8 cellular contexts compared by ENCODE assay signal in the genomic region with DNA sequence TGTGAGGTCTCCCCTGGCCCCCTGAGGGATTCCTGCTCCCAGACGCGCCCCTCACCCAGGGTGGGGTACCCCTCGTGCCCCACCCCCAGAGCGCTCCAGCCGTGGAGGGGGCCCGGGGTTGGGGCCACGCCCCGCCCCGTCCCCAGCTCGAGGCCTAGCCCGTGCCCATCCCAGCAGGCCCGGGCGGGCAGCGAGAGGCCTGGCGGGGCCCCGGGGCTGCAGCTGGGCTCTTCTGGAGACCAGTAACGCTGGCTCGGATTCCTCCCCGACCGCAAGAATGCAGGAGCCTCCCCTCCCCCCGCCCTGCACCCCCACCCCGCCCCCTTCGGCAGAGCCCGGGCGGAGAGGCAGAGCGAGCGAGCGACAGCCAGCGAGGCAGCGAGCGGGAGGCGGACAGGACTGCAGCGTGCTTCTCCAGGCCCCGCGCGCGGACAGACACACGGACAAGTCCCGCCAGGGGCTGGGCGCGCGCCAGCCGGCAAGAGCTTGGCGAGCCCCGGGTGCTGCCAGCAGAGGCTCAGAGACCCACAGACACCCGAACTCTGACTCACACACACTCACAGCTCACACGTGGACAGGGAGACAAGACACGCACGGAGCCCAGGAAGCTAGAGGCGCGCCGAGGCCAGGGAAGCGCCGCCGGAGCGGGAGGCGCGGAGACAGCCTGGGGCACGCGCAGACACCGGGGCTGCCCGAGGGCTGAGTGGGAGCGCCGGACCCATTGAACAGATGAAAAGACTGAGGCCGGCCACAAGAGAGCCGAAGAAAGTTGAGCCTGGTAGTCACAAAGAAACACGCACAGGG. TPM values are rescaled to one million over a fixed set of nuclear protein-coding genes. Genes with fewer than 3 reads are reported as not detected.
DNase-seq lines count a peak whose midpoint lies in the region; ATAC-seq, FAIRE-seq and TF ChIP-seq lines count a peak whose summit lies in the region.

No MANE protein-coding gene starts in this region.

- H3K4me3 ChIP-seq in SK-N-SH (ENCODE audit: low read depth in 2 of 2, low read length in 1 of 2): peak overlapping the region; percentile 8 to 29; a peak in 2 of 4 replicates
- peak overlapping the region; percentile 31 for H3K4me3 ChIP-seq in K562
- H3K4me3 ChIP-seq in iPS-11a (ENCODE audit: low read depth, low read length): peak overlapping the region; percentile 63
- H3K4me3 ChIP-seq in sigmoid colon: peak overlapping the region; percentile 29 to 52 (median 45)

- DNase-seq in SK-N-SH (no peak), K562 (ENCODE audit: extremely low read depth in 1 of 4, low spot score in 3 of 4) (peak; percentile 80 to 82 (median 81)), sigmoid colon (peak; percentile 94)
- no peak for DNase-seq in NK-92 treated with Interleukin-12 subunit alpha and Interleukin-12 subunit beta, amount 100 ng/mL, for 24 hours (lab: John Stamatoyannopoulos, UW)

- H3K4me2 ChIP-seq in SK-N-SH (peak overlapping the region; percentile 89), K562 (ENCODE audit: insufficient read depth, low read length) (peak overlapping the region; percentile 72)

- no TSS peak for BruUV-seq in K562 (replicated peaks; lab: Mats Ljungman, UMichigan)

- POLR2A ChIA-PET in SK-N-SH (lab: Yijun Ruan, JAX): interaction anchor here (3.1 kb wide), 1 partner anchor 14 kb away, joined by 37 read pairs; a partner anchor contains a TSS
- POLR2A ChIA-PET in K562 (lab: Yijun Ruan, JAX): interaction anchor here (0.6 to 4.5 kb wide), 7 partner anchors 13 to 413 kb away, joined by 3 to 16 read pairs (median 4); a partner anchor contains a TSS

- FAIRE-seq in K562 (lab: Jason Lieb, UNC): no peak

- intact Hi-C loops in K562 (cut with micrococcal nuclease) (loop anchor here (5.0 kb wide), 2 partner anchors 192 to 407 kb away; a partner anchor contains a TSS), sigmoid colon (cut with DNase I) (no loop called here)

- H3K79me2 ChIP-seq in SK-N-SH (ENCODE audit: insufficient read depth) (peaks cover 92% of the 10 kb centered on the region), K562 (ENCODE audit: control insufficient read depth, insufficient read depth, low read length) (peaks cover 32% of the 10 kb centered on the region)

- TF ChIP-seq POLR2A in K562 (conservative IDR thresholded peaks at IDR 0.05): peak; percentile 53; the same call in 1 of the 2 replicates
- peak in 1 of 2 donors; percentile 12 for TF ChIP-seq POLR2A in sigmoid colon (IDR thresholded peaks at IDR 0.05)

- TF ChIP-seq CTCF in SK-N-SH (IDR thresholded peaks at IDR 0.05): no peak
- TF ChIP-seq CTCF in K562 (IDR thresholded peaks at IDR 0.05 in 2 of 3, conservative IDR thresholded peaks at IDR 0.05 in 1 of 3; ENCODE audit: insufficient read depth in 2 of 3, low read depth in 1 of 3, low read length in 3 of 3): no peak
- TF ChIP-seq CTCF in sigmoid colon (IDR thresholded peaks at IDR 0.05): no peak

- peaks cover 14% of the 10 kb centered on the region; the same call in 1 of the 2 replicates for H4K20me1 ChIP-seq in SK-N-SH (ENCODE audit: insufficient read depth)
- no peaks in the 10 kb centered on the region for H4K20me1 ChIP-seq in K562 (replicated peaks; ENCODE audit: control insufficient read depth, insufficient read depth, low read length)

- TF ChIP-seq RAD21 in SK-N-SH (IDR thresholded peaks at IDR 0.05; ENCODE audit: low read length) (no peak), K562 (CRISPR knock-in tag; conservative IDR thresholded peaks at IDR 0.05 in 1 of 2, IDR thresholded peaks at IDR 0.05 in 1 of 2) (peak in 1 of 2 experiments; percentile 8; a peak in 1 of 4 replicates)

- no peaks in the 10 kb centered on the region for H3K27me3 ChIP-seq in SK-N-SH (ENCODE audit: insufficient read depth)
- no peaks in the 10 kb centered on the region; a peak in 1 of 5 replicates for H3K27me3 ChIP-seq in K562 (ENCODE audit: control insufficient read depth in 2 of 2, insufficient read depth in 2 of 2, low read length in 2 of 2)
- no peaks in the 10 kb centered on the region for H3K27me3 ChIP-seq in sigmoid colon

- in situ Hi-C loops in K562 (cut with MboI): no loop called here

- TF ChIP-seq EP300 in SK-N-SH (IDR thresholded peaks at IDR 0.05; ENCODE audit: borderline replicate concordance in 1 of 2, low read depth in 1 of 2, low read length in 1 of 2) (no peak; a peak in 1 of 4 replicates), K562 (IDR thresholded peaks at IDR 0.05; ENCODE audit: low read length) (no peak), sigmoid colon (IDR thresholded peaks at IDR 0.05) (peak in 1 of 4 donors; percentile 23)

- WGBS in SK-N-SH (ENCODE audit: low lambda C conversion rate): 42% methylated on average over 24 of the region's 67 CpGs
- WGBS in K562 (ENCODE audit: insufficient coverage, low coverage, missing lambda C conversion rate): 11% methylated on average over 28 of the region's 67 CpGs
- WGBS in sigmoid colon, 2 donors: 4 to 15% methylated on average over 67 of the region's 67 CpGs

- H3K9ac ChIP-seq in ES-I3 (ENCODE audit: low read depth, low read length) (peak overlapping the region; percentile 64), SK-N-SH (peak overlapping the region; percentile 80), K562 (ENCODE audit: insufficient read depth in 1 of 2, low read depth in 2 of 2, low read length in 2 of 2) (peak overlapping the region; percentile 87 to 90)

- ATAC-seq in K562 (peak; percentile 48), HG03378 (IDR thresholded peaks at IDR 0.05; ENCODE audit: unreplicated experiment) (no peak), HG03521 (IDR thresholded peaks at IDR 0.05; ENCODE audit: unreplicated experiment) (no peak)

- H3K36me3 ChIP-seq in ES-I3 (ENCODE audit: insufficient read depth, low read length) (peaks cover 13% of the 10 kb centered on the region), SK-N-SH (replicated peaks in 1 of 2; ENCODE audit: control insufficient read depth in 1 of 2, insufficient read depth in 2 of 2, low read length in 1 of 2) (peaks cover 9 to 23% of the 10 kb centered on the region in 2 experiments), K562 (ENCODE audit: control insufficient read depth, insufficient read depth, low read length) (peaks cover 22% of the 10 kb centered on the region; the same call in 2 of the 3 replicates), sigmoid colon (peaks cover 0 to 22% (median 7%) of the 10 kb centered on the region in 4 donors)

- CTCF ChIA-PET in SK-N-SH (lab: Yijun Ruan, JAX): interaction anchor here (0.6 to 9.7 kb wide), 4 partner anchors 46 to 241 kb away, joined by 3 to 112 read pairs (median 4); a partner anchor contains a TSS
- CTCF ChIA-PET in K562 (lab: Yijun Ruan, JAX; ENCODE audit: low intra/inter-chr PET ratio): interaction anchor here (0.7 kb wide), 1 partner anchor 16 kb away, joined by 3 read pairs; no protein-coding TSS in a partner anchor

- H3K9me3 ChIP-seq in ES-I3 (ENCODE audit: control insufficient read depth, insufficient read depth, low read length) (no peaks in the 10 kb centered on the region), SK-N-SH (no peaks in the 10 kb centered on the region), K562 (replicated peaks; ENCODE audit: control insufficient read depth, insufficient read depth, low read depth, low read length) (no peaks in the 10 kb centered on the region; the same call in 1 of the 2 replicates), sigmoid colon (no peaks in the 10 kb centered on the region)

- H3F3A ChIP-seq in SK-N-SH (replicated peaks; ENCODE audit: insufficient read depth): peaks cover 57% of the 10 kb centered on the region

- H2AFZ ChIP-seq in SK-N-SH (ENCODE audit: low read depth) (no peak overlapping the region), K562 (ENCODE audit: low read depth, low read length) (peak overlapping the region; percentile 74)

- H3K27ac ChIP-seq in SK-N-SH (ENCODE audit: low read depth in 2 of 2, low read length in 1 of 2) (peak overlapping the region; percentile 98 to 100), K562 (ENCODE audit: extremely low read depth, low read depth, low read length) (peak overlapping the region; percentile 87), sigmoid colon (peak overlapping the region; percentile 95 to 100 (median 100))

- H3K9me1 ChIP-seq in K562 (ENCODE audit: control insufficient read depth, insufficient read depth, low read length): peaks cover 5% of the 10 kb centered on the region

- H3K4me1 ChIP-seq in ES-I3 (ENCODE audit: insufficient read depth, low read length) (peaks cover 33% of the 10 kb centered on the region), SK-N-SH (ENCODE audit: control insufficient read depth in 1 of 2, insufficient read depth in 2 of 2, low read depth in 1 of 2, low read length in 1 of 2) (peaks cover 74 to 79% of the 10 kb centered on the region in 2 experiments), K562 (replicated peaks in 1 of 2; ENCODE audit: control insufficient read depth in 2 of 2, insufficient read depth in 2 of 2, low read length in 2 of 2) (peaks cover 35 to 72% of the 10 kb centered on the region in 2 experiments), sigmoid colon (peaks cover 0 to 89% (median 85%) of the 10 kb centered on the region in 4 donors)

- no peaks in the 10 kb centered on the region for H3K9me2 ChIP-seq in SK-N-SH

RNA-seq across cellular contexts. Expression of a gene that starts 15.2 kb away (rescaled TPM):
- polyA plus RNA-seq in SK-N-SH (2012; rRNA removed) (4.5 and 12.1 TPM in 2 replicates), K562 (2011; rRNA removed) (0.61 and 1.3 TPM in 2 replicates), K562 (2014; fragmentation: Illumina TruSeq; extraction: Trizol) (7.6 and 10.1 TPM in 2 replicates), K562 (2014; fragmentation: Nextera tagmentation; extraction: Ambion mirVana) (under 1 TPM; 0.01 to 0.03 TPM), K562 (2014; rRNA removed) (4.8 and 5.3 TPM in 2 replicates), sigmoid colon (10 to 100 TPM in 1 of 3 donors, 1 to 10 TPM in 2; 4.8 to 33.2 (median 7.4) TPM)
- 4.6 and 8.6 TPM in 2 replicates for polyA plus RNA-seq in SK-N-SH (2012; cell fraction: cytosol; rRNA removed)
- 21.7 and 24.0 TPM in 2 replicates for polyA plus RNA-seq in SK-N-SH (2012; cell fraction: nucleus; rRNA removed)
- 10.2 and 17.0 TPM in 2 replicates for total RNA-seq in K562 (2011; cell fraction: chromatin; rRNA removed; ENCODE audit: low replicate concordance)
- total RNA-seq in K562 (2011; cell fraction: nucleolus; rRNA removed): 8.0 and 8.2 TPM in 2 replicates
- total RNA-seq in K562 (2011; cell fraction: nucleoplasm; rRNA removed): 8.4 and 9.2 TPM in 2 replicates
- total RNA-seq in K562 (2014; rRNA removed) (2.6 and 3.3 TPM in 2 replicates), K562 (2014; rRNA removed; fragmentation: Illumina TruSeq; extraction: Trizol) (0.38 and 0.76 TPM in 2 replicates), K562 (2015; rRNA removed; fragmentation: Illumina TruSeq; extraction: Trizol) (2.2 and 2.5 TPM in 2 replicates), K562 (2021) (14.6 and 17.9 TPM in 2 replicates), sigmoid colon (10 to 100 TPM in 3 of 4 donors, 1 to 10 TPM in 1; 7.9 to 46.5 (median 10.8) TPM)
- polyA plus RNA-seq in K562 (2011; cell fraction: cytosol; rRNA removed): 0.52 and 2.5 TPM in 2 replicates
- 6.3 and 14.0 TPM in 2 replicates for polyA plus RNA-seq in K562 (2011; cell fraction: nucleus; rRNA removed)
- polyA plus RNA-seq in K562 (2012): 9.7 and 9.9 TPM in 2 replicates
- 0.33 and 0.60 TPM in 2 replicates for polyA minus RNA-seq in K562 (2011; rRNA and poly(A)+ RNA removed)
- 4.6 and 5.6 TPM in 2 replicates for polyA minus RNA-seq in K562 (2011; cell fraction: cytosol; rRNA and poly(A)+ RNA removed)
- 3.8 and 4.8 TPM in 2 replicates for polyA minus RNA-seq in K562 (2011; cell fraction: nucleus; rRNA and poly(A)+ RNA removed)

RNA-seq across cellular contexts. Expression of a gene that starts 26.8 kb away (rescaled TPM):
- 0.02 TPM in 1 of 2 replicates, not detected in the other for polyA plus RNA-seq in SK-N-SH (2012; rRNA removed)
- not detected in 2 replicates for polyA plus RNA-seq in SK-N-SH (2012; cell fraction: cytosol; rRNA removed)
- polyA plus RNA-seq in SK-N-SH (2012; cell fraction: nucleus; rRNA removed): not detected in 2 replicates
- not detected in 2 replicates for total RNA-seq in K562 (2011; cell fraction: chromatin; rRNA removed; ENCODE audit: low replicate concordance)
- total RNA-seq in K562 (2011; cell fraction: nucleolus; rRNA removed): not detected in 2 replicates
- not detected in 2 replicates for total RNA-seq in K562 (2011; cell fraction: nucleoplasm; rRNA removed)
- total RNA-seq in K562 (2014; rRNA removed): not detected in 2 replicates
- total RNA-seq in K562 (2014; rRNA removed; fragmentation: Illumina TruSeq; extraction: Trizol): not detected in 2 replicates
- not detected in 2 replicates for total RNA-seq in K562 (2015; rRNA removed; fragmentation: Illumina TruSeq; extraction: Trizol)
- 0.04 TPM in 1 of 2 replicates, not detected in the other for total RNA-seq in K562 (2021)
- polyA plus RNA-seq in K562 (2011; rRNA removed): not detected in 2 replicates
- 0.03 TPM in 1 of 2 replicates, not detected in the other for polyA plus RNA-seq in K562 (2011; cell fraction: cytosol; rRNA removed)
- polyA plus RNA-seq in K562 (2011; cell fraction: nucleus; rRNA removed): not detected in 2 replicates
- polyA plus RNA-seq in K562 (2012): not detected in 2 replicates
- not detected in 2 replicates for polyA plus RNA-seq in K562 (2014; fragmentation: Illumina TruSeq; extraction: Trizol)
- under 1 TPM; 0.03 to 0.06 TPM for polyA plus RNA-seq in K562 (2014; fragmentation: Nextera tagmentation; extraction: Ambion mirVana)
- polyA plus RNA-seq in K562 (2014; rRNA removed): not detected in 2 replicates
- polyA minus RNA-seq in K562 (2011; rRNA and poly(A)+ RNA removed): not detected in 2 replicates
- polyA minus RNA-seq in K562 (2011; cell fraction: cytosol; rRNA and poly(A)+ RNA removed): not detected in 2 replicates
- not detected in 2 replicates for polyA minus RNA-seq in K562 (2011; cell fraction: nucleus; rRNA and poly(A)+ RNA removed)
- not detected for total RNA-seq in sigmoid colon
- polyA plus RNA-seq in sigmoid colon: 10 to 100 TPM in 1 of 3 donors, under 1 TPM in 2; under 0.01 to 11.5 (median 0.23) TPM

RNA-seq across cellular contexts. Expression of a gene that starts 45.6 kb away (rescaled TPM):
- polyA plus RNA-seq in SK-N-SH (2012; rRNA removed) (0.15 and 0.21 TPM in 2 replicates), K562 (2011; rRNA removed) (not detected in 2 replicates), K562 (2014; fragmentation: Illumina TruSeq; extraction: Trizol) (not detected in 2 replicates), K562 (2014; fragmentation: Nextera tagmentation; extraction: Ambion mirVana) (not detected), K562 (2014; rRNA removed) (not detected in 2 replicates), sigmoid colon (not detected)
- polyA plus RNA-seq in SK-N-SH (2012; cell fraction: cytosol; rRNA removed): 0.13 and 0.16 TPM in 2 replicates
- 0.14 and 0.38 TPM in 2 replicates for polyA plus RNA-seq in SK-N-SH (2012; cell fraction: nucleus; rRNA removed)
- not detected in 2 replicates for total RNA-seq in K562 (2011; cell fraction: chromatin; rRNA removed; ENCODE audit: low replicate concordance)
- total RNA-seq in K562 (2011; cell fraction: nucleolus; rRNA removed): not detected in 2 replicates
- not detected in 2 replicates for total RNA-seq in K562 (2011; cell fraction: nucleoplasm; rRNA removed)
- total RNA-seq in K562 (2014; rRNA removed) (not detected in 2 replicates), K562 (2014; rRNA removed; fragmentation: Illumina TruSeq; extraction: Trizol) (not detected in 2 replicates), K562 (2015; rRNA removed; fragmentation: Illumina TruSeq; extraction: Trizol) (not detected in 2 replicates), K562 (2021) (not detected in 2 replicates), sigmoid colon (not detected)
- polyA plus RNA-seq in K562 (2011; cell fraction: cytosol; rRNA removed): not detected in 2 replicates
- polyA plus RNA-seq in K562 (2011; cell fraction: nucleus; rRNA removed): not detected in 2 replicates
- not detected in 2 replicates for polyA plus RNA-seq in K562 (2012)
- polyA minus RNA-seq in K562 (2011; rRNA and poly(A)+ RNA removed): not detected in 2 replicates
- polyA minus RNA-seq in K562 (2011; cell fraction: cytosol; rRNA and poly(A)+ RNA removed): not detected in 2 replicates
- polyA minus RNA-seq in K562 (2011; cell fraction: nucleus; rRNA and poly(A)+ RNA removed): not detected in 2 replicates

Comparison
In these comparisons a context has a peak if more than half of its experiments do, and no peak if none do; other contexts are left out.
1. DNase-seq: peak in K562 (4 of 4) and sigmoid colon (single experiment); none in SK-N-SH (single experiment) and NK-92 treated with Interleukin-12 subunit alpha and Interleukin-12 subunit beta, amount 100 ng/mL, for 24 hours (single experiment).
2. Peak in every context shown above with its lines, with median percentiles within 50 percentile points of each other: H3K9ac ChIP-seq, H3K27ac ChIP-seq and H3K4me3 ChIP-seq.